8 cellular contexts compared by ENCODE assay signal in the genomic region with DNA sequence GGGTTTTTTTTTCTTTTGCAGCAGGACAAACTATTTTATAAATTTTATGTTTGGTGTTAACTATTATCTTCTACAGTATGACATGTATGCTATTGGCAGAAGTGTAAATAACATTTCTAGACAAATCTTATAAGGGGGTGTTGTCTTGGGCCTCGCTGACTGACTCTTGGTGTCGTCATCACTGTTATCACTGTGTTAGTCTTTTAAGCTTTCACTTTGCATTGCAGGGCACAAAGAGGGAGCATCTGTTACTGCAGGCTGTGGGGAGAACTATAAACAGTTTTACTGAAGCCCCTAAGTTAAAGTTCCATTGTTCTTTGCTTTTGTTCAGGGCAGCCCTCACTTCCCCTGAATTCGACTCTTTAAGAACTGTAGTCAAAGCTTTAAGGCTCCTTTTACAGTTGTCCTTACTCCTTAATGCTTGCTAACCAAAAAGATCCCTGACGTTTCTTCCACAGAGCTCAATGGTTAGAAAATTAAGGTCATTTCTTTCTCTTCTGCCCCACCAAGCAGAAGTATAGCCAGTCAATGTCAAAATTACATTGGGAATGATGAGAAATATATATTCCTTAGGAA.
DNase-seq lines count a peak whose midpoint lies in the region; ATAC-seq and TF ChIP-seq lines count a peak whose summit lies in the region.

No MANE protein-coding gene starts in this region.

- no peaks in the 10 kb centered on the region for H4K20me1 ChIP-seq in hepatocyte (ENCODE audit: insufficient read depth, poor library complexity, severe bottlenecking)

- no peak for TF ChIP-seq POLR2A in heart left ventricle (IDR thresholded peaks at IDR 0.05)

- H3K4me3 ChIP-seq in heart left ventricle (peak overlapping the region in 2 of 12 donors; percentile 44 to 46), SK-N-MC (0 out of 2 replicates have a peak overlapping the region, but pooled peaks have one; percentile 59), hepatocyte (no peak overlapping the region), upper lobe of right lung (peak overlapping the region; percentile 34)

- H3K36me3 ChIP-seq in heart left ventricle, result peaks cover 0 to 7% (median 0%) of the 10 kb centered on the region in 9 donors
- H3K36me3 ChIP-seq in SK-N-MC (ENCODE audit: insufficient read depth, low read length), result no peaks in the 10 kb centered on the region
- H3K36me3 ChIP-seq in hepatocyte (replicated peaks; ENCODE audit: insufficient read depth, low read depth), result no peaks in the 10 kb centered on the region
- no peaks in the 10 kb centered on the region for H3K36me3 ChIP-seq in upper lobe of right lung

- intact Hi-C loops in left ventricle myocardium superior (cut with micrococcal nuclease) (loop anchor here (5.0 kb wide), 1 partner anchor 194 kb away; no protein-coding TSS in a partner anchor), heart left ventricle (cut with DNase I) (loop anchor here in 9 of 10 donors (1.0 to 10.0 kb wide), 14 partner anchors 179 to 617 kb away; no protein-coding TSS in a partner anchor), upper lobe of right lung (cut with DNase I) (no loop called here)

- peaks cover 0 to 27% (median 0%) of the 10 kb centered on the region in 12 donors for H3K4me1 ChIP-seq in heart left ventricle
- H3K4me1 ChIP-seq in hepatocyte (ENCODE audit: insufficient read depth), result no peaks in the 10 kb centered on the region
- H3K4me1 ChIP-seq in upper lobe of right lung, result peaks cover 13% of the 10 kb centered on the region

- H3K27ac ChIP-seq in heart left ventricle (peak overlapping the region in 1 of 12 donors; percentile 76), SK-N-MC (no peak overlapping the region), hepatocyte (peak overlapping the region; percentile 36), upper lobe of right lung (no peak overlapping the region)

- DNase-seq in left ventricle myocardium superior, result no peak
- no peak for DNase-seq in heart left ventricle
- DNase-seq in SK-N-MC (ENCODE audit: low read depth, low spot score), result no peak
- DNase-seq in hepatocyte (ENCODE audit: low spot score), result no peak
- no peak for DNase-seq in upper lobe of right lung
- no peak for DNase-seq in COLO829 (ENCODE audit: low spot score)
- no peak for DNase-seq in NCI-H2081 (lab: John Stamatoyannopoulos, UW)

- ATAC-seq in left ventricle myocardium superior, result peak; percentile 9
- no peak for ATAC-seq in heart left ventricle
- no peak for ATAC-seq in upper lobe of right lung
- ATAC-seq in GM19395 (IDR thresholded peaks at IDR 0.05; ENCODE audit: unreplicated experiment), result no peak

- peak overlapping the region; percentile 53 for H3K4me2 ChIP-seq in hepatocyte

- no peaks in the 10 kb centered on the region for H3K9me2 ChIP-seq in hepatocyte (replicated peaks; ENCODE audit: insufficient read depth)

- no peaks in the 10 kb centered on the region for H3K79me2 ChIP-seq in hepatocyte

- H3K27me3 ChIP-seq in heart left ventricle (no peaks in the 10 kb centered on the region), hepatocyte (no peaks in the 10 kb centered on the region), upper lobe of right lung (no peaks in the 10 kb centered on the region)

- H3K9ac ChIP-seq in SK-N-MC (ENCODE audit: insufficient read length), result peak overlapping the region; percentile 12

- no peak for TF ChIP-seq CTCF in heart left ventricle (IDR thresholded peaks at IDR 0.05)
- no peak for TF ChIP-seq CTCF in hepatocyte (IDR thresholded peaks at IDR 0.05; ENCODE audit: poor library complexity)
- no peak for TF ChIP-seq CTCF in upper lobe of right lung (IDR thresholded peaks at IDR 0.05)

- peak overlapping the region; percentile 18 for H2AFZ ChIP-seq in hepatocyte

- H3K9me3 ChIP-seq in heart left ventricle (no peaks in the 10 kb centered on the region), SK-N-MC (ENCODE audit: low read depth, low read length) (no peaks in the 10 kb centered on the region), hepatocyte (ENCODE audit: low read depth) (no peaks in the 10 kb centered on the region), upper lobe of right lung (no peaks in the 10 kb centered on the region)

- WGBS in heart left ventricle, 4 donors, result 46 to 53% (median 51%) methylated on average over 4 of the region's 4 CpGs
- 23% methylated on average over 4 of the region's 4 CpGs for WGBS in hepatocyte (ENCODE audit: low lambda C conversion rate, missing lambda C conversion rate)
